ENCODE assay signal across 19 cellular contexts in genomic region chr5:10591946-10592345, GRCh38.
"Had no signal": no experiment of that assay in that cellular context is flagged by ENCODE, and none has a peak within 500 bp of the region (broad histone marks: within the 10 kb centered on the region; RNA-seq: fewer than 3 reads in every experiment).

No MANE protein-coding gene starts in this region.

- H3K27me3 ChIP-seq: right atrium auricular region, tibial nerve, vagina had no signal

- H3K36me3 ChIP-seq: right atrium auricular region, vagina had no signal

- FAIRE-seq: astrocyte, small intestine had no signal

- DNase-seq: activated CD4-positive, alpha-beta T cell treated with anti-CD3 and anti-CD28 coated beads, Interleukin-2, amount 50 U/mL, for 4 hours; activated naive CD4-positive, alpha-beta T cell treated with anti-CD3 and anti-CD28 coated beads, Interleukin-2, amount 50 U/mL, for 16 hours; activated T-cell treated with anti-CD3 and anti-CD28 coated beads, Interleukin-2, amount 50 U/mL, for 1 hour; erythroblast; kidney glomerular epithelial cell; nucleus accumbens; posterior cingulate gyrus; small intestine; stimulated activated CD4-positive, alpha-beta T cell treated with anti-CD3 and anti-CD28 coated beads, Interleukin-4, amount 100 ng/mL, for 4 hours; stimulated activated naive CD4-positive, alpha-beta T cell treated with Interleukin-2 at 50 U/mL for 16 hours; substantia nigra; T-helper 9 cell had no signal

- H3K4me3 ChIP-seq: right atrium auricular region, tibial nerve, vagina had no signal

- H3K4me3 Mint-ChIP-seq: nephron had no signal

- H3K9me3 ChIP-seq: vagina had no signal

- H3K27ac ChIP-seq: vagina had no signal

- H3K27ac Mint-ChIP-seq: activated T-helper 2 cell treated with anti-CD3 and anti-CD28 coated beads, Interferon-gamma antibody, Interleukin-2, Interleukin-4, amounts not matched to agents 10 μg/mL and 5 μg/mL and 100 μg/mL, durations not matched to agents 14 hours and 24 hours and 36 hours; nephron had no signal

- ATAC-seq: activated CD4-positive, CD25-positive, alpha-beta regulatory T cell treated with anti-CD3 and anti-CD28 coated beads, Interleukin-2, amount 50 U/mL, for 24 hours had no signal
